Comparison of ENCODE assay signal across 8 cellular contexts in the genomic region with DNA sequence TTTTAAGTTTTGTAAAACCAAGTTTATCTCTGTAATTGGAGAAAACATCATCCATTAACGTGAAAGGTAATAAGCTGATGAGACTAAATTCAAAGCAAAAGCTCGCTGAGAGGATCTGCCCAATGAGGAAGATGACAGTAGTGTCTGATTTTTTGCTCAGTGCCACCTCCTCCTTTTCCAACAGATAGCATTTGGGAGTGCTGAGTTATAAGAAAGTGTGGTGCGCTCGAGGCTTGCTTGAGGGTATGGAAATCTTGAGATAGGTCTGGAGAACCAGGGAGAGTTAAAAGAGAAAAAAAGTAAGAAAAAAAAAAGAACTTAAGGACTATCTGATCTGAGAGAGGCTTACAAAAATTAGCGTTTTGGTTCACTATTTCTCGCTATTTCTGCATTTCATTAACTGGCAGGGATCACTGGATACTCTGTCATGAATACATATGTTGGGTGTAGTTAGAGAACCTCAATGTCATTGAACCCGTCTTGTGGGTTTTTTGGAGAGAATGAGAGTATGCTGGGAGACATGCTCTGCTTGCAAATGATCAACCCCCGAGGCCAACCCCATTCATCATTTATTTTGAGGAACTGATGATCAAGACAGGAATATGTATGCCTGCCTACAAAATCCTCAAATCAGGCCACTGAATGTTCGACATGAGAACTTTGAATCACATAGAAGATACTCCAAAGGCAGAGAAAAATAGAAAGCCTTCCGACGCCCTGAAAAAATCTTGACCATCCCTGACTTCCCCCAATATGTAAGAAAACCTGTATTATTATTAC. TPM values are rescaled to one million over a fixed set of nuclear protein-coding genes. Genes with fewer than 3 reads are reported as not detected.
DNase-seq lines count a peak whose midpoint lies in the region; ATAC-seq, FAIRE-seq and TF ChIP-seq lines count a peak whose summit lies in the region.

No MANE protein-coding gene starts in this region.

- no peaks in the 10 kb centered on the region for H3K4me1 ChIP-seq in RWPE2 (ENCODE audit: insufficient read depth, poor library complexity, severe bottlenecking)
- no peaks in the 10 kb centered on the region for H3K4me1 ChIP-seq in foreskin keratinocyte

- H3K4me3 ChIP-seq in RWPE2 (ENCODE audit: severe bottlenecking): peak overlapping the region; percentile 98
- peak overlapping the region; percentile 79 for H3K4me3 ChIP-seq in fibroblast of pulmonary artery (replicated peaks; ENCODE audit: low read depth, low read length)
- peak overlapping the region; percentile 85 for H3K4me3 ChIP-seq in skeletal muscle cell (ENCODE audit: low read depth, low read length)

- peak overlapping the region; percentile 66 for H3K27ac ChIP-seq in RWPE2 (ENCODE audit: poor library complexity, severe bottlenecking)
- H3K27ac ChIP-seq in foreskin keratinocyte: no peak overlapping the region

- no peak for TF ChIP-seq POLR2A in GM12892 (IDR thresholded peaks at IDR 0.05; ENCODE audit: low read depth, low read length)

- peak; percentile 44 for FAIRE-seq in GM12892 (lab: Jason Lieb, UNC)

- DNase-seq in GM12892 (ENCODE audit: insufficient read length) (no peak), RWPE2 (ENCODE audit: low spot score) (no peak), fibroblast of pulmonary artery (ENCODE audit: low read depth) (no peak), skeletal muscle cell (ENCODE audit: low read depth) (no peak), NCI-H2196 (lab: John Stamatoyannopoulos, UW; ENCODE audit: unreplicated experiment) (no peak), foreskin keratinocyte (no peak), ecto neural progenitor cell (ENCODE audit: low spot score) (no peak)

- ATAC-seq in RWPE2 (ENCODE audit: low read depth): no peak
- no peak for ATAC-seq in foreskin keratinocyte
- no peak for ATAC-seq in HG02759 (IDR thresholded peaks at IDR 0.05; ENCODE audit: unreplicated experiment)

- no peaks in the 10 kb centered on the region for H3K36me3 ChIP-seq in RWPE2 (ENCODE audit: low read depth)

- TF ChIP-seq CTCF in RWPE2 (IDR thresholded peaks at IDR 0.05; ENCODE audit: poor library complexity, severe bottlenecking) (no peak), fibroblast of pulmonary artery (IDR thresholded peaks at IDR 0.05; ENCODE audit: low read length, missing control alignments) (no peak), foreskin keratinocyte (conservative IDR thresholded peaks at IDR 0.05) (no peak)

- no peaks in the 10 kb centered on the region for H3K9me3 ChIP-seq in RWPE2 (ENCODE audit: severe bottlenecking)

- H3K27me3 ChIP-seq in RWPE2 (ENCODE audit: insufficient read depth, poor library complexity, severe bottlenecking): no peaks in the 10 kb centered on the region
- no peaks in the 10 kb centered on the region for H3K27me3 ChIP-seq in foreskin keratinocyte

RNA-seq across cellular contexts. Expression of gene USP13, which starts 1.0 kb away (rescaled TPM):
- 5.0 TPM for polyA plus RNA-seq in GM12892 (2012; ENCODE audit: missing spikeins)
- total RNA-seq in foreskin keratinocyte: 5.7 and 7.2 TPM in 2 replicates
- polyA plus RNA-seq in foreskin keratinocyte: 1.3 and 1.7 TPM in 2 replicates

RNA-seq across cellular contexts. Expression of gene NDUFB5, which starts 47.3 kb away (rescaled TPM):
- polyA plus RNA-seq in GM12892 (2012; ENCODE audit: missing spikeins): 158 TPM
- total RNA-seq in foreskin keratinocyte: 70.0 and 74.1 TPM in 2 replicates
- polyA plus RNA-seq in foreskin keratinocyte: 70.1 and 73.2 TPM in 2 replicates

RNA-seq across cellular contexts. Expression of gene MRPL47, which starts 47.4 kb away (rescaled TPM):
- 55.9 TPM for polyA plus RNA-seq in GM12892 (2012; ENCODE audit: missing spikeins)
- 53.2 and 58.3 TPM in 2 replicates for total RNA-seq in foreskin keratinocyte
- 74.9 and 82.9 TPM in 2 replicates for polyA plus RNA-seq in foreskin keratinocyte
